Comparison of ENCODE assay signal across 1 cellular context in genomic region chr19:7497292-7497691, GRCh38.
TF ChIP-seq lines count a peak whose summit lies in the region.

No MANE protein-coding gene starts in this region.

TF ChIP-seq in K562, 482 proteins besides CTCF, POLR2A, EP300 and RAD21:
- TF ChIP-seq NRF1 (conservative IDR thresholded peaks at IDR 0.05 in 1 of 2, IDR thresholded peaks at IDR 0.05 in 1 of 2) (peak in 1 of 2 experiments; percentile 35; a peak in 1 of 4 replicates), VEZF1 (CRISPR knock-in tag; IDR thresholded peaks at IDR 0.05) (no peak), NCOA6 (IDR thresholded peaks at IDR 0.05) (no peak), ZNF3 (CRISPR knock-in tag; IDR thresholded peaks at IDR 0.05) (no peak)
- TF ChIP-seq, protein P1, sequence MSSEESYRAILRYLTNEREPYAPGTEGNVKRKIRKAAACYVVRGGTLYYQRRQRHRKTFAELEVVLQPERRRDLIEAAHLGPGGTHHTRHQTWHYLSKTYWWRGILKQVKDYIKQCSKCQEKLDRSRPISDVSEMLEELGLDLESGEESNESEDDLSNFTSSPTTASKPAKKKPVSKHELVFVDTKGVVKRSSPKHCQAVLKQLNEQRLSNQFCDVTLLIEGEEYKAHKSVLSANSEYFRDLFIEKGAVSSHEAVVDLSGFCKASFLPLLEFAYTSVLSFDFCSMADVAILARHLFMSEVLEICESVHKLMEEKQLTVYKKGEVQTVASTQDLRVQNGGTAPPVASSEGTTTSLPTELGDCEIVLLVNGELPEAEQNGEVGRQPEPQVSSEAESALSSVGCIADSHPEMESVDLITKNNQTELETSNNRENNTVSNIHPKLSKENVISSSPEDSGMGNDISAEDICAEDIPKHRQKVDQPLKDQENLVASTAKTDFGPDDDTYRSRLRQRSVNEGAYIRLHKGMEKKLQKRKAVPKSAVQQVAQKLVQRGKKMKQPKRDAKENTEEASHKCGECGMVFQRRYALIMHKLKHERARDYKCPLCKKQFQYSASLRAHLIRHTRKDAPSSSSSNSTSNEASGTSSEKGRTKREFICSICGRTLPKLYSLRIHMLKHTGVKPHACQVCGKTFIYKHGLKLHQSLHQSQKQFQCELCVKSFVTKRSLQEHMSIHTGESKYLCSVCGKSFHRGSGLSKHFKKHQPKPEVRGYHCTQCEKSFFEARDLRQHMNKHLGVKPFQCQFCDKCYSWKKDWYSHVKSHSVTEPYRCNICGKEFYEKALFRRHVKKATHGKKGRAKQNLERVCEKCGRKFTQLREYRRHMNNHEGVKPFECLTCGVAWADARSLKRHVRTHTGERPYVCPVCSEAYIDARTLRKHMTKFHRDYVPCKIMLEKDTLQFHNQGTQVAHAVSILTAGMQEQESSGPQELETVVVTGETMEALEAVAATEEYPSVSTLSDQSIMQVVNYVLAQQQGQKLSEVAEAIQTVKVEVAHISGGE (CRISPR knock-in tag; IDR thresholded peaks at IDR 0.05): no peak
